In genomic region chr1:117670996-117671780, GRCh38 we compare ENCODE assay signal across 22 cellular contexts.
DNase-seq lines count a peak whose midpoint lies in the region; ATAC-seq and TF ChIP-seq lines count a peak whose summit lies in the region.
"Had no signal": no experiment of that assay in that cellular context is flagged by ENCODE, and none has a peak within 500 bp of the region (broad histone marks: within the 10 kb centered on the region; RNA-seq: fewer than 3 reads in every experiment).

No MANE protein-coding gene starts in this region.

- no peaks in the 10 kb centered on the region for H3K9me3 Mint-ChIP-seq in immature natural killer cell
- H3K9me3 Mint-ChIP-seq in stimulated activated memory B cell treated with anti-CD40 and anti-IgM and Interleukin-4, amounts not matched to agents 10 μg/mL and 1 μg/mL and 100 μg/mL, for 72 hours: no peaks in the 10 kb centered on the region
- H3K9me3 Mint-ChIP-seq: T-cell had no signal

- H3K4me3 Mint-ChIP-seq in T-helper 17 cell (no peak overlapping the region), immature natural killer cell (no peak overlapping the region)
- peak overlapping the region; percentile 26 for H3K4me3 Mint-ChIP-seq in stimulated activated memory B cell treated with anti-CD40 and anti-IgM and Interleukin-4, amounts not matched to agents 10 μg/mL and 1 μg/mL and 100 μg/mL, for 72 hours
- H3K4me3 Mint-ChIP-seq: natural killer cell treated with Interleukin-12 subunit alpha and Interleukin-12 subunit beta and Interleukin-15 and Interleukin-18, amount 100 ng/mL, for 72 hours; T-cell had no signal

- no peak for TF ChIP-seq CTCF in left ventricle myocardium inferior (IDR thresholded peaks at IDR 0.05; ENCODE audit: borderline replicate concordance)

- H3K27me3 Mint-ChIP-seq in T-helper 17 cell (peaks cover 4% of the 10 kb centered on the region), immature natural killer cell (ENCODE audit: low read depth in 3 of 3) (peaks cover 1 to 3% (median 2%) of the 10 kb centered on the region in 3 donors)
- no peaks in the 10 kb centered on the region for H3K27me3 Mint-ChIP-seq in stimulated activated memory B cell treated with anti-CD40 and anti-IgM and Interleukin-4, amounts not matched to agents 10 μg/mL and 1 μg/mL and 100 μg/mL, for 72 hours
- H3K27me3 Mint-ChIP-seq: T-cell had no signal

- peaks cover 19% of the 10 kb centered on the region for H3K4me1 Mint-ChIP-seq in T-helper 17 cell
- peaks cover 5 to 10% of the 10 kb centered on the region in 2 donors for H3K4me1 Mint-ChIP-seq in immature natural killer cell
- peaks cover 59% of the 10 kb centered on the region for H3K4me1 Mint-ChIP-seq in stimulated activated memory B cell treated with anti-CD40 and anti-IgM and Interleukin-4, amounts not matched to agents 10 μg/mL and 1 μg/mL and 100 μg/mL, for 72 hours

- ATAC-seq in Right ventricle myocardium superior (ENCODE audit: poor library complexity): no peak
- ATAC-seq in T-helper 17 cell: no peak
- no peak for ATAC-seq in stimulated activated memory B cell treated with anti-CD40 and anti-IgM and Interleukin-4, amounts not matched to agents 10 μg/mL and 1 μg/mL and 100 μg/mL, for 72 hours
- ATAC-seq in HG03342 (IDR thresholded peaks at IDR 0.05; ENCODE audit: unreplicated experiment): no peak
- ATAC-seq: natural killer cell treated with Interleukin-12 subunit alpha and Interleukin-12 subunit beta and Interleukin-15 and Interleukin-18, amount 100 ng/mL, for 72 hours; stimulated activated naive CD8-positive, alpha-beta T cell treated with anti-CD3 and anti-CD28 coated beads, Interleukin-15, Interleukin-2, amounts not matched to agents 100 U/mL and 50 U/mL, for 24 hours had no signal

- no peaks in the 10 kb centered on the region for H3K27me3 ChIP-seq in left ventricle myocardium inferior (ENCODE audit: low read depth)
- H3K27me3 ChIP-seq: adrenal gland, tibial artery had no signal

- no peak overlapping the region for H3K4me3 ChIP-seq in left ventricle myocardium inferior
- H3K4me3 ChIP-seq: adrenal gland, tibial artery had no signal

- peak overlapping the region; percentile 80 for H3K27ac ChIP-seq in left ventricle myocardium inferior (replicated peaks)
- H3K27ac ChIP-seq: adrenal gland, parathyroid adenoma had no signal

- H3K36me3 Mint-ChIP-seq in T-helper 17 cell (ENCODE audit: low read depth): no peaks in the 10 kb centered on the region
- peaks cover 0 to 8% (median 0%) of the 10 kb centered on the region in 3 donors for H3K36me3 Mint-ChIP-seq in immature natural killer cell
- no peaks in the 10 kb centered on the region for H3K36me3 Mint-ChIP-seq in stimulated activated memory B cell treated with anti-CD40 and anti-IgM and Interleukin-4, amounts not matched to agents 10 μg/mL and 1 μg/mL and 100 μg/mL, for 72 hours
- H3K36me3 Mint-ChIP-seq: natural killer cell treated with Interleukin-12 subunit alpha and Interleukin-12 subunit beta and Interleukin-15 and Interleukin-18, amount 100 ng/mL, for 72 hours; T-cell had no signal

- DNase-seq in left ventricle myocardium inferior: no peak
- no peak for DNase-seq in Right ventricle myocardium superior
- no peak for DNase-seq in T-helper 17 cell
- DNase-seq in immature natural killer cell: no peak
- no peak for DNase-seq in stimulated activated CD8-positive, alpha-beta memory T cell treated with anti-CD3 and anti-CD28 coated beads, Interleukin-4, amount 100 ng/mL, for 48 hours
- no peak for DNase-seq in activated naive CD4-positive, alpha-beta T cell treated with Interleukin-2 at 50 U/mL for 16 hours
- DNase-seq: activated CD4-positive, alpha-beta T cell treated with anti-CD3 and anti-CD28 coated beads, Interleukin-2, amount 50 U/mL, for 1 hour; activated effector memory CD4-positive, alpha-beta T cell treated with anti-CD3 and anti-CD28 coated beads, Interleukin-2, amount 50 U/mL, for 16 hours; DMS 273 treated with DMSO at 0.1 percent for 48 hours; foreskin melanocyte; GDM1; kidney glomerular epithelial cell; NCI-H524 treated with DMSO at 0.1 percent for 48 hours; stimulated activated CD4-positive, alpha-beta T cell treated with anti-CD3 and anti-CD28 coated beads, Interleukin-2, amount 100 ng/mL, for 24 hours; stimulated activated naive CD8-positive, alpha-beta T cell treated with anti-CD3 and anti-CD28 coated beads, Interleukin-15, Interleukin-2, amounts not matched to agents 100 U/mL and 50 U/mL, for 24 hours had no signal

- no peaks in the 10 kb centered on the region for H3K36me3 ChIP-seq in left ventricle myocardium inferior
- H3K36me3 ChIP-seq: adrenal gland, tibial artery had no signal

- H3K9me3 ChIP-seq in left ventricle myocardium inferior (replicated peaks): no peaks in the 10 kb centered on the region
- no peaks in the 10 kb centered on the region for H3K9me3 ChIP-seq in T-helper 17 cell (ENCODE audit: control insufficient read depth, low read length, poor library complexity, severe bottlenecking)
- H3K9me3 ChIP-seq: adrenal gland, tibial artery had no signal

- H3K4me1 ChIP-seq in left ventricle myocardium inferior: peaks cover 61% of the 10 kb centered on the region
- H3K4me1 ChIP-seq: parathyroid adenoma had no signal

- intact Hi-C loops in left ventricle myocardium inferior (cut with micrococcal nuclease): no loop called here
- intact Hi-C loops in Right ventricle myocardium superior (cut with DNase I): loop anchor here (10.0 kb wide), 1 partner anchor 84 kb away; no protein-coding TSS in a partner anchor

- H3K27ac Mint-ChIP-seq in T-helper 17 cell (peak overlapping the region; percentile 78), immature natural killer cell (peak overlapping the region in 4 of 6 donors; percentile 34 to 75 (median 44))
- H3K27ac Mint-ChIP-seq in stimulated activated memory B cell treated with anti-CD40 and anti-IgM and Interleukin-4, amounts not matched to agents 10 μg/mL and 1 μg/mL and 100 μg/mL, for 72 hours: peak overlapping the region; percentile 72
